1 cellular context compared by ENCODE assay signal in genomic region chr2:152336103-152336853, GRCh38.
TF ChIP-seq lines count a peak whose summit lies in the region.

No MANE protein-coding gene starts in this region.

TF ChIP-seq in HepG2, 621 proteins besides CTCF, POLR2A, EP300 and RAD21 (continued from another document and continues in another):
- TF ChIP-seq, protein P1, sequence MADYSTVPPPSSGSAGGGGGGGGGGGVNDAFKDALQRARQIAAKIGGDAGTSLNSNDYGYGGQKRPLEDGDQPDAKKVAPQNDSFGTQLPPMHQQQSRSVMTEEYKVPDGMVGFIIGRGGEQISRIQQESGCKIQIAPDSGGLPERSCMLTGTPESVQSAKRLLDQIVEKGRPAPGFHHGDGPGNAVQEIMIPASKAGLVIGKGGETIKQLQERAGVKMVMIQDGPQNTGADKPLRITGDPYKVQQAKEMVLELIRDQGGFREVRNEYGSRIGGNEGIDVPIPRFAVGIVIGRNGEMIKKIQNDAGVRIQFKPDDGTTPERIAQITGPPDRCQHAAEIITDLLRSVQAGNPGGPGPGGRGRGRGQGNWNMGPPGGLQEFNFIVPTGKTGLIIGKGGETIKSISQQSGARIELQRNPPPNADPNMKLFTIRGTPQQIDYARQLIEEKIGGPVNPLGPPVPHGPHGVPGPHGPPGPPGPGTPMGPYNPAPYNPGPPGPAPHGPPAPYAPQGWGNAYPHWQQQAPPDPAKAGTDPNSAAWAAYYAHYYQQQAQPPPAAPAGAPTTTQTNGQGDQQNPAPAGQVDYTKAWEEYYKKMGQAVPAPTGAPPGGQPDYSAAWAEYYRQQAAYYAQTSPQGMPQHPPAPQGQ (CRISPR knock-in tag; IDR thresholded peaks at IDR 0.05; ENCODE audit: borderline replicate concordance): no peak
- TF ChIP-seq MIER3 (CRISPR knock-in tag; IDR thresholded peaks at IDR 0.05; ENCODE audit: borderline replicate concordance): no peak
- TF ChIP-seq ZNF142 (CRISPR knock-in tag; IDR thresholded peaks at IDR 0.05): peak; percentile 12; the same call in 1 of the 2 replicates
- no peak for TF ChIP-seq ZNF678 (CRISPR knock-in tag; IDR thresholded peaks at IDR 0.05)
- no peak for TF ChIP-seq ARID2 (CRISPR knock-in tag; IDR thresholded peaks at IDR 0.05; ENCODE audit: borderline replicate concordance)
- no peak for TF ChIP-seq SNAI1 (CRISPR knock-in tag; IDR thresholded peaks at IDR 0.05; ENCODE audit: borderline replicate concordance)
- TF ChIP-seq, protein P2, sequence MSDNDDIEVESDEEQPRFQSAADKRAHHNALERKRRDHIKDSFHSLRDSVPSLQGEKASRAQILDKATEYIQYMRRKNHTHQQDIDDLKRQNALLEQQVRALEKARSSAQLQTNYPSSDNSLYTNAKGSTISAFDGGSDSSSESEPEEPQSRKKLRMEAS (IDR thresholded peaks at IDR 0.05): peak; percentile 34; the same call in 1 of the 2 replicates
- no peak for TF ChIP-seq MAFK (conservative IDR thresholded peaks at IDR 0.05 in 1 of 2, IDR thresholded peaks at IDR 0.05 in 1 of 2; ENCODE audit: low read length in 2 of 2)
- TF ChIP-seq, protein P3, sequence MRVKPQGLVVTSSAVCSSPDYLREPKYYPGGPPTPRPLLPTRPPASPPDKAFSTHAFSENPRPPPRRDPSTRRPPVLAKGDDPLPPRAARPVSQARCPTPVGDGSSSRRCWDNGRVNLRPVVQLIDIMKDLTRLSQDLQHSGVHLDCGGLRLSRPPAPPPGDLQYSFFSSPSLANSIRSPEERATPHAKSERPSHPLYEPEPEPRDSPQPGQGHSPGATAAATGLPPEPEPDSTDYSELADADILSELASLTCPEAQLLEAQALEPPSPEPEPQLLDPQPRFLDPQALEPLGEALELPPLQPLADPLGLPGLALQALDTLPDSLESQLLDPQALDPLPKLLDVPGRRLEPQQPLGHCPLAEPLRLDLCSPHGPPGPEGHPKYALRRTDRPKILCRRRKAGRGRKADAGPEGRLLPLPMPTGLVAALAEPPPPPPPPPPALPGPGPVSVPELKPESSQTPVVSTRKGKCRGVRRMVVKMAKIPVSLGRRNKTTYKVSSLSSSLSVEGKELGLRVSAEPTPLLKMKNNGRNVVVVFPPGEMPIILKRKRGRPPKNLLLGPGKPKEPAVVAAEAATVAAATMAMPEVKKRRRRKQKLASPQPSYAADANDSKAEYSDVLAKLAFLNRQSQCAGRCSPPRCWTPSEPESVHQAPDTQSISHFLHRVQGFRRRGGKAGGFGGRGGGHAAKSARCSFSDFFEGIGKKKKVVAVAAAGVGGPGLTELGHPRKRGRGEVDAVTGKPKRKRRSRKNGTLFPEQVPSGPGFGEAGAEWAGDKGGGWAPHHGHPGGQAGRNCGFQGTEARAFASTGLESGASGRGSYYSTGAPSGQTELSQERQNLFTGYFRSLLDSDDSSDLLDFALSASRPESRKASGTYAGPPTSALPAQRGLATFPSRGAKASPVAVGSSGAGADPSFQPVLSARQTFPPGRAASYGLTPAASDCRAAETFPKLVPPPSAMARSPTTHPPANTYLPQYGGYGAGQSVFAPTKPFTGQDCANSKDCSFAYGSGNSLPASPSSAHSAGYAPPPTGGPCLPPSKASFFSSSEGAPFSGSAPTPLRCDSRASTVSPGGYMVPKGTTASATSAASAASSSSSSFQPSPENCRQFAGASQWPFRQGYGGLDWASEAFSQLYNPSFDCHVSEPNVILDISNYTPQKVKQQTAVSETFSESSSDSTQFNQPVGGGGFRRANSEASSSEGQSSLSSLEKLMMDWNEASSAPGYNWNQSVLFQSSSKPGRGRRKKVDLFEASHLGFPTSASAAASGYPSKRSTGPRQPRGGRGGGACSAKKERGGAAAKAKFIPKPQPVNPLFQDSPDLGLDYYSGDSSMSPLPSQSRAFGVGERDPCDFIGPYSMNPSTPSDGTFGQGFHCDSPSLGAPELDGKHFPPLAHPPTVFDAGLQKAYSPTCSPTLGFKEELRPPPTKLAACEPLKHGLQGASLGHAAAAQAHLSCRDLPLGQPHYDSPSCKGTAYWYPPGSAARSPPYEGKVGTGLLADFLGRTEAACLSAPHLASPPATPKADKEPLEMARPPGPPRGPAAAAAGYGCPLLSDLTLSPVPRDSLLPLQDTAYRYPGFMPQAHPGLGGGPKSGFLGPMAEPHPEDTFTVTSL (CRISPR knock-in tag; IDR thresholded peaks at IDR 0.05; ENCODE audit: borderline replicate concordance): no peak
- TF ChIP-seq PTBP1 (IDR thresholded peaks at IDR 0.05; ENCODE audit: low read depth, low read length, poor library complexity, severe bottlenecking): no peak
- TF ChIP-seq, protein P4, sequence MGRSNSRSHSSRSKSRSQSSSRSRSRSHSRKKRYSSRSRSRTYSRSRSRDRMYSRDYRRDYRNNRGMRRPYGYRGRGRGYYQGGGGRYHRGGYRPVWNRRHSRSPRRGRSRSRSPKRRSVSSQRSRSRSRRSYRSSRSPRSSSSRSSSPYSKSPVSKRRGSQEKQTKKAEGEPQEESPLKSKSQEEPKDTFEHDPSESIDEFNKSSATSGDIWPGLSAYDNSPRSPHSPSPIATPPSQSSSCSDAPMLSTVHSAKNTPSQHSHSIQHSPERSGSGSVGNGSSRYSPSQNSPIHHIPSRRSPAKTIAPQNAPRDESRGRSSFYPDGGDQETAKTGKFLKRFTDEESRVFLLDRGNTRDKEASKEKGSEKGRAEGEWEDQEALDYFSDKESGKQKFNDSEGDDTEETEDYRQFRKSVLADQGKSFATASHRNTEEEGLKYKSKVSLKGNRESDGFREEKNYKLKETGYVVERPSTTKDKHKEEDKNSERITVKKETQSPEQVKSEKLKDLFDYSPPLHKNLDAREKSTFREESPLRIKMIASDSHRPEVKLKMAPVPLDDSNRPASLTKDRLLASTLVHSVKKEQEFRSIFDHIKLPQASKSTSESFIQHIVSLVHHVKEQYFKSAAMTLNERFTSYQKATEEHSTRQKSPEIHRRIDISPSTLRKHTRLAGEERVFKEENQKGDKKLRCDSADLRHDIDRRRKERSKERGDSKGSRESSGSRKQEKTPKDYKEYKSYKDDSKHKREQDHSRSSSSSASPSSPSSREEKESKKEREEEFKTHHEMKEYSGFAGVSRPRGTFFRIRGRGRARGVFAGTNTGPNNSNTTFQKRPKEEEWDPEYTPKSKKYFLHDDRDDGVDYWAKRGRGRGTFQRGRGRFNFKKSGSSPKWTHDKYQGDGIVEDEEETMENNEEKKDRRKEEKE (IDR thresholded peaks at IDR 0.05): no peak
- TF ChIP-seq, protein P5, sequence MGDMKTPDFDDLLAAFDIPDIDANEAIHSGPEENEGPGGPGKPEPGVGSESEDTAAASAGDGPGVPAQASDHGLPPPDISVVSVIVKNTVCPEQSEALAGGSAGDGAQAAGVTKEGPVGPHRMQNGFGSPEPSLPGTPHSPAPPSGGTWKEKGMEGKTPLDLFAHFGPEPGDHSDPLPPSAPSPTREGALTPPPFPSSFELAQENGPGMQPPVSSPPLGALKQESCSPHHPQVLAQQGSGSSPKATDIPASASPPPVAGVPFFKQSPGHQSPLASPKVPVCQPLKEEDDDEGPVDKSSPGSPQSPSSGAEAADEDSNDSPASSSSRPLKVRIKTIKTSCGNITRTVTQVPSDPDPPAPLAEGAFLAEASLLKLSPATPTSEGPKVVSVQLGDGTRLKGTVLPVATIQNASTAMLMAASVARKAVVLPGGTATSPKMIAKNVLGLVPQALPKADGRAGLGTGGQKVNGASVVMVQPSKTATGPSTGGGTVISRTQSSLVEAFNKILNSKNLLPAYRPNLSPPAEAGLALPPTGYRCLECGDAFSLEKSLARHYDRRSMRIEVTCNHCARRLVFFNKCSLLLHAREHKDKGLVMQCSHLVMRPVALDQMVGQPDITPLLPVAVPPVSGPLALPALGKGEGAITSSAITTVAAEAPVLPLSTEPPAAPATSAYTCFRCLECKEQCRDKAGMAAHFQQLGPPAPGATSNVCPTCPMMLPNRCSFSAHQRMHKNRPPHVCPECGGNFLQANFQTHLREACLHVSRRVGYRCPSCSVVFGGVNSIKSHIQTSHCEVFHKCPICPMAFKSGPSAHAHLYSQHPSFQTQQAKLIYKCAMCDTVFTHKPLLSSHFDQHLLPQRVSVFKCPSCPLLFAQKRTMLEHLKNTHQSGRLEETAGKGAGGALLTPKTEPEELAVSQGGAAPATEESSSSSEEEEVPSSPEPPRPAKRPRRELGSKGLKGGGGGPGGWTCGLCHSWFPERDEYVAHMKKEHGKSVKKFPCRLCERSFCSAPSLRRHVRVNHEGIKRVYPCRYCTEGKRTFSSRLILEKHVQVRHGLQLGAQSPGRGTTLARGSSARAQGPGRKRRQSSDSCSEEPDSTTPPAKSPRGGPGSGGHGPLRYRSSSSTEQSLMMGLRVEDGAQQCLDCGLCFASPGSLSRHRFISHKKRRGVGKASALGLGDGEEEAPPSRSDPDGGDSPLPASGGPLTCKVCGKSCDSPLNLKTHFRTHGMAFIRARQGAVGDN (CRISPR knock-in tag; IDR thresholded peaks at IDR 0.05): peak; percentile 79
- no peak for TF ChIP-seq SP140L (CRISPR knock-in tag; IDR thresholded peaks at IDR 0.05; ENCODE audit: borderline replicate concordance)
- TF ChIP-seq REL (CRISPR knock-in tag; conservative IDR thresholded peaks at IDR 0.05): no peak
- TF ChIP-seq MXD4 (CRISPR knock-in tag; IDR thresholded peaks at IDR 0.05): peak; percentile 16; the same call in 1 of the 2 replicates
- TF ChIP-seq AGO1 (IDR thresholded peaks at IDR 0.05; ENCODE audit: low read depth, low read length, poor library complexity, severe bottlenecking): peak; percentile 44
- TF ChIP-seq, protein P6, sequence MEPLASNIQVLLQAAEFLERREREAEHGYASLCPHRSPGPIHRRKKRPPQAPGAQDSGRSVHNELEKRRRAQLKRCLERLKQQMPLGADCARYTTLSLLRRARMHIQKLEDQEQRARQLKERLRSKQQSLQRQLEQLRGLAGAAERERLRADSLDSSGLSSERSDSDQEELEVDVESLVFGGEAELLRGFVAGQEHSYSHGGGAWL (CRISPR knock-in tag; IDR thresholded peaks at IDR 0.05): no peak
- no peak for TF ChIP-seq JUN (CRISPR knock-in tag; IDR thresholded peaks at IDR 0.05)
- TF ChIP-seq, protein P7, sequence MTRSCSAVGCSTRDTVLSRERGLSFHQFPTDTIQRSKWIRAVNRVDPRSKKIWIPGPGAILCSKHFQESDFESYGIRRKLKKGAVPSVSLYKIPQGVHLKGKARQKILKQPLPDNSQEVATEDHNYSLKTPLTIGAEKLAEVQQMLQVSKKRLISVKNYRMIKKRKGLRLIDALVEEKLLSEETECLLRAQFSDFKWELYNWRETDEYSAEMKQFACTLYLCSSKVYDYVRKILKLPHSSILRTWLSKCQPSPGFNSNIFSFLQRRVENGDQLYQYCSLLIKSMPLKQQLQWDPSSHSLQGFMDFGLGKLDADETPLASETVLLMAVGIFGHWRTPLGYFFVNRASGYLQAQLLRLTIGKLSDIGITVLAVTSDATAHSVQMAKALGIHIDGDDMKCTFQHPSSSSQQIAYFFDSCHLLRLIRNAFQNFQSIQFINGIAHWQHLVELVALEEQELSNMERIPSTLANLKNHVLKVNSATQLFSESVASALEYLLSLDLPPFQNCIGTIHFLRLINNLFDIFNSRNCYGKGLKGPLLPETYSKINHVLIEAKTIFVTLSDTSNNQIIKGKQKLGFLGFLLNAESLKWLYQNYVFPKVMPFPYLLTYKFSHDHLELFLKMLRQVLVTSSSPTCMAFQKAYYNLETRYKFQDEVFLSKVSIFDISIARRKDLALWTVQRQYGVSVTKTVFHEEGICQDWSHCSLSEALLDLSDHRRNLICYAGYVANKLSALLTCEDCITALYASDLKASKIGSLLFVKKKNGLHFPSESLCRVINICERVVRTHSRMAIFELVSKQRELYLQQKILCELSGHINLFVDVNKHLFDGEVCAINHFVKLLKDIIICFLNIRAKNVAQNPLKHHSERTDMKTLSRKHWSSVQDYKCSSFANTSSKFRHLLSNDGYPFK (CRISPR knock-in tag; IDR thresholded peaks at IDR 0.05; ENCODE audit: borderline replicate concordance): no peak
- TF ChIP-seq NR2F2 (IDR thresholded peaks at IDR 0.05; ENCODE audit: borderline replicate concordance, low read depth): no peak
- TF ChIP-seq ZNF337 (CRISPR knock-in tag; IDR thresholded peaks at IDR 0.05; ENCODE audit: borderline replicate concordance, low read depth): no peak
- no peak for TF ChIP-seq ZNF160 (CRISPR knock-in tag; IDR thresholded peaks at IDR 0.05)
- TF ChIP-seq ZNF33A (CRISPR knock-in tag; IDR thresholded peaks at IDR 0.05; ENCODE audit: borderline replicate concordance): no peak
- no peak for TF ChIP-seq RFX1 (IDR thresholded peaks at IDR 0.05)
- TF ChIP-seq ELK4 (CRISPR knock-in tag; IDR thresholded peaks at IDR 0.05; ENCODE audit: borderline replicate concordance): no peak; the same call in 1 of the 2 replicates
- no peak for TF ChIP-seq NFYB (CRISPR knock-in tag; IDR thresholded peaks at IDR 0.05)
